16 cellular contexts compared by ENCODE assay signal in the genomic region with DNA sequence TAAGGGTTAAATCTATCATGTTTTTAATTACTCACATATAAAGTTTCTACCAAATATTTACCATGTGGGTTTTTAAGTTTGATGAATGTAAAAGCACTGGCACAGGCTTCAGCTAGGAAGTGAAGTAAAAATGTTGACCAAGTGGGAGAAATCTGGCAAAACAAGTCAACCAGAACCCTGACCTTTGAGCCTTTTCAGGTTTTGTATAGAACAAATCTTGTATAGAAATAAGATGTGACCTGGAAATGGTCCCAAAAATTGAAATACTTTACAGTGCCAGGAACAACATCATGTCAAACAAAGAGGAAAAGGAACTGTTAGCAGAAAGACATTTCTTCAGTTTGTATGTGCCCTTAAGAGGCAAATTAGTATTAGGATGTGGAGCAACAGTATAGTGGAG.
DNase-seq lines count a peak whose midpoint lies in the region; ATAC-seq and TF ChIP-seq lines count a peak whose summit lies in the region.
"Had no signal": no experiment of that assay in that cellular context is flagged by ENCODE, and none has a peak within 500 bp of the region (broad histone marks: within the 10 kb centered on the region; RNA-seq: fewer than 3 reads in every experiment).

No MANE protein-coding gene starts in this region.

- no peak overlapping the region for H2BK15ac ChIP-seq in mesendoderm (replicated peaks; ENCODE audit: low read depth)

- H4K8ac ChIP-seq in mesendoderm (ENCODE audit: low read depth, low read length), result no peak overlapping the region

- H3K4me3 Mint-ChIP-seq in activated CD4-positive, alpha-beta memory T cell treated with anti-CD3 and anti-CD28 coated beads for 36 hours, result no peak overlapping the region
- H3K4me3 Mint-ChIP-seq: CD14-positive monocyte, HFFc6 had no signal

- no peaks in the 10 kb centered on the region for H3K79me1 ChIP-seq in mesendoderm (ENCODE audit: low read length)

- H3K27me3 ChIP-seq in mesendoderm (ENCODE audit: insufficient read depth, low read length, poor library complexity), result no peaks in the 10 kb centered on the region

- DNase-seq in DMS53 (lab: John Stamatoyannopoulos, UW) (peak; percentile 12), left colon (no peak), GM19238 (ENCODE audit: insufficient read length, low spot score) (no peak), mesendoderm (no peak)
- DNase-seq in activated CD4-positive, alpha-beta memory T cell treated with anti-CD3 and anti-CD28 coated beads for 36 hours, result no peak
- DNase-seq: HFFc6; IMR-90; NCI-H1694 treated with DMSO at 0.1 percent for 48 hours; NCI-H748 treated with DMSO at 0.1 percent for 48 hours; NK-92 treated with Interleukin-12 subunit alpha and Interleukin-12 subunit beta, amount 100 ng/mL, for 24 hours; SHP77 treated with DMSO at 0.1 percent for 48 hours; T-helper 1 cell had no signal

- H3K4me3 ChIP-seq in HEK293 (ENCODE audit: low read depth, low read length), result no peak overlapping the region
- no peak overlapping the region for H3K4me3 ChIP-seq in mesendoderm (ENCODE audit: low read length)

- H3K4me1 ChIP-seq in HEK293 (ENCODE audit: control insufficient read depth, insufficient read depth, low read length) (no peaks in the 10 kb centered on the region; the same call in 1 of the 2 replicates), mesendoderm (ENCODE audit: control insufficient read depth, low read depth, low read length) (peaks cover 2% of the 10 kb centered on the region)

- H3K79me2 ChIP-seq in mesendoderm (ENCODE audit: control insufficient read depth, insufficient read depth, low read length), result no peaks in the 10 kb centered on the region

- POLR2A ChIA-PET in HEK293 (lab: Yijun Ruan, JAX), result no interaction called here
- POLR2A ChIA-PET in activated CD4-positive, alpha-beta memory T cell treated with anti-CD3 and anti-CD28 coated beads for 36 hours (lab: Charles Lee), result no interaction called here

- CTCF ChIA-PET in HEK293 (lab: Yijun Ruan, JAX), result no interaction called here
- CTCF ChIA-PET in activated CD4-positive, alpha-beta memory T cell treated with anti-CD3 and anti-CD28 coated beads for 36 hours (lab: Charles Lee), result no interaction called here

- intact Hi-C loops in left colon (cut with DNase I, micrococcal nuclease), result no loop called here
- intact Hi-C loops in activated CD4-positive, alpha-beta memory T cell treated with anti-CD3 and anti-CD28 coated beads for 36 hours (cut with micrococcal nuclease), result no loop called here

- no peak overlapping the region for H3K18ac ChIP-seq in mesendoderm (ENCODE audit: low read length)

- H3K23ac ChIP-seq in mesendoderm (ENCODE audit: low read length), result no peak overlapping the region

- H3K27me3 Mint-ChIP-seq in activated CD4-positive, alpha-beta memory T cell treated with anti-CD3 and anti-CD28 coated beads for 36 hours, result peaks cover under 1% of the 10 kb centered on the region

- H2BK120ac ChIP-seq in mesendoderm (ENCODE audit: low read depth, low read length), result no peak overlapping the region

- no peak overlapping the region for H3K4ac ChIP-seq in mesendoderm (ENCODE audit: low read depth, low read length)

- no peak overlapping the region for H2BK5ac ChIP-seq in mesendoderm (ENCODE audit: low read length)

- H3K9me3 Mint-ChIP-seq in activated CD4-positive, alpha-beta memory T cell treated with anti-CD3 and anti-CD28 coated beads for 36 hours, result no peaks in the 10 kb centered on the region
- H3K9me3 Mint-ChIP-seq: HFFc6 had no signal

- H3K36me3 Mint-ChIP-seq in activated CD4-positive, alpha-beta memory T cell treated with anti-CD3 and anti-CD28 coated beads for 36 hours, result no peaks in the 10 kb centered on the region
- H3K36me3 Mint-ChIP-seq: CD14-positive monocyte had no signal

- H3K27ac ChIP-seq in HEK293 (ENCODE audit: extremely low read depth, low read depth, low read length) (no peak overlapping the region), VCaP (peak overlapping the region; percentile 32; the same call in 1 of the 2 replicates), mesendoderm (ENCODE audit: low read depth, low read length) (no peak overlapping the region)
- H3K27ac ChIP-seq: HL-60 had no signal

- no peak overlapping the region for H4K5ac ChIP-seq in mesendoderm (ENCODE audit: low read length)

- no peaks in the 10 kb centered on the region for H3K36me3 ChIP-seq in HEK293 (ENCODE audit: control insufficient read depth in 2 of 2, insufficient read depth in 1 of 2, low read length in 2 of 2)
- H3K36me3 ChIP-seq in mesendoderm (ENCODE audit: control insufficient read depth, insufficient read depth, low read length), result no peaks in the 10 kb centered on the region

- H3K27ac Mint-ChIP-seq in activated CD4-positive, alpha-beta memory T cell treated with anti-CD3 and anti-CD28 coated beads for 36 hours, result no peak overlapping the region
- H3K27ac Mint-ChIP-seq: HFFc6 had no signal

- H3K9me3 ChIP-seq in HEK293 (ENCODE audit: control insufficient read depth, insufficient read depth, low read depth, low read length), result no peaks in the 10 kb centered on the region

- TF ChIP-seq CTCF in HEK293 (tag by site-specific recombination; IDR thresholded peaks at IDR 0.05) (no peak), VCaP (conservative IDR thresholded peaks at IDR 0.05) (no peak)

- no peaks in the 10 kb centered on the region for H3K4me1 Mint-ChIP-seq in activated CD4-positive, alpha-beta memory T cell treated with anti-CD3 and anti-CD28 coated beads for 36 hours (ENCODE audit: low read depth)

- ATAC-seq in left colon, result peak; percentile 76

- no peak overlapping the region for H3K9ac ChIP-seq in mesendoderm (ENCODE audit: low read length)

- no peak overlapping the region for H3K4me2 ChIP-seq in mesendoderm (ENCODE audit: low read length)

- no peak overlapping the region for H2AK5ac ChIP-seq in mesendoderm (ENCODE audit: low read length)

- no peak overlapping the region for H3K56ac ChIP-seq in mesendoderm (ENCODE audit: low read length)

TF ChIP-seq in HEK293, 187 proteins besides CTCF, POLR2A, EP300 and RAD21:
- TF ChIP-seq ZBTB7A (tag by site-specific recombination; IDR thresholded peaks at IDR 0.05; ENCODE audit: low read depth) (no peak), ZNF555 (tag by site-specific recombination; conservative IDR thresholded peaks at IDR 0.05) (0 out of 2 replicates have a peak, but pooled peaks have one; percentile 0)
TF ChIP-seq in HEK293: peak in this region for 1.
